ENCODE assay signal across 31 cellular contexts in genomic region chr4:184357164-184357563, GRCh38.
"Had no signal": no experiment of that assay in that cellular context is flagged by ENCODE, and none has a peak within 500 bp of the region (broad histone marks: within the 10 kb centered on the region; RNA-seq: fewer than 3 reads in every experiment).

No MANE protein-coding gene starts in this region.

- ATAC-seq: activated CD4-positive, CD25-positive, alpha-beta regulatory T cell treated with anti-CD3 and anti-CD28 coated beads, Interleukin-2, amount 50 U/mL, for 24 hours; effector memory CD8-positive, alpha-beta T cell; T-helper 17 cell had no signal

- DNase-seq: activated CD4-positive, alpha-beta memory T cell treated with anti-CD3 and anti-CD28 coated beads for 36 hours; activated CD4-positive, alpha-beta T cell treated with anti-CD3 and anti-CD28 coated beads for 48 hours; activated CD8-positive, alpha-beta memory T cell treated with anti-CD3 and anti-CD28 coated beads, Interleukin-2, amount 50 U/mL, for 4 hours; activated effector memory CD4-positive, alpha-beta T cell treated with anti-CD3 and anti-CD28 coated beads, Interleukin-2, amount 50 U/mL, for 16 hours; activated naive CD4-positive, alpha-beta T cell treated with anti-CD3 and anti-CD28 coated beads, Interleukin-2, amount 10 ng/mL, durations not matched to agents 7 days and 5 days; activated naive CD8-positive, alpha-beta T cell treated with anti-CD3 and anti-CD28 coated beads, Interleukin-2, amount 10 ng/mL, durations not matched to agents 7 days and 5 days; activated T-cell treated with anti-CD3 and anti-CD28 coated beads, Interleukin-2, amount 50 U/mL, for 1 hour; dorsolateral prefrontal cortex; effector memory CD8-positive, alpha-beta T cell; head of caudate nucleus; hypothalamus; immature natural killer cell; left lung; nephron progenitor cell; occipital lobe; psoas muscle; sigmoid colon; small intestine; stimulated activated CD4-positive, alpha-beta T cell treated with anti-CD3 and anti-CD28 coated beads, Interleukin-1b, Interleukin-23, amount 100 ng/mL, for 48 hours; stimulated activated naive CD4-positive, alpha-beta T cell; T-helper 17 cell; T1000; testis; transverse colon; WERI-Rb-1 had no signal

- H3K27me3 ChIP-seq: ascending aorta, dorsolateral prefrontal cortex, left lung, sigmoid colon, testis, transverse colon had no signal

- H3K27ac Mint-ChIP-seq: activated CD4-positive, alpha-beta memory T cell treated with anti-CD3 and anti-CD28 coated beads for 36 hours; activated naive CD4-positive, alpha-beta T cell treated with anti-CD3 and anti-CD28 coated beads, Interleukin-2, amount 10 ng/mL, durations not matched to agents 7 days and 5 days; activated naive CD8-positive, alpha-beta T cell treated with anti-CD3 and anti-CD28 coated beads, Interleukin-2, amount 10 ng/mL, durations not matched to agents 7 days and 5 days; activated T-helper 1 cell treated with anti-CD3 and anti-CD28 coated beads, Interleukin-12 subunit alpha, Interleukin-12 subunit beta, Interleukin-2, Interleukin-4 antibody, amounts not matched to agents 30 ng/mL and 10 ng/mL and 1 ng/mL, durations not matched to agents 14 hours and 24 hours and 36 hours; effector memory CD8-positive, alpha-beta T cell; nephron progenitor cell; T-helper 17 cell had no signal

- H3K9ac ChIP-seq: parathyroid adenoma had no signal

- H3K4me3 ChIP-seq: ascending aorta, coronary artery, dorsolateral prefrontal cortex, left lung, psoas muscle, sigmoid colon, testis, transverse colon had no signal

- H3K4me1 ChIP-seq: parathyroid adenoma, testis had no signal

- H3K36me3 Mint-ChIP-seq: activated CD4-positive, alpha-beta memory T cell treated with anti-CD3 and anti-CD28 coated beads for 36 hours; activated naive CD4-positive, alpha-beta T cell treated with anti-CD3 and anti-CD28 coated beads, Interleukin-2, amount 10 ng/mL, durations not matched to agents 7 days and 5 days; brain; immature natural killer cell had no signal

- H3K9me3 Mint-ChIP-seq: activated T-helper 1 cell treated with anti-CD3 and anti-CD28 coated beads, Interleukin-12 subunit alpha, Interleukin-12 subunit beta, Interleukin-2, Interleukin-4 antibody, amounts not matched to agents 30 ng/mL and 10 ng/mL and 1 ng/mL, durations not matched to agents 14 hours and 24 hours and 36 hours; effector memory CD8-positive, alpha-beta T cell; immature natural killer cell; nephron progenitor cell had no signal

- H3K4me3 Mint-ChIP-seq: activated CD4-positive, alpha-beta memory T cell treated with anti-CD3 and anti-CD28 coated beads for 36 hours; activated naive CD4-positive, alpha-beta T cell treated with anti-CD3 and anti-CD28 coated beads, Interleukin-2, amount 10 ng/mL, durations not matched to agents 7 days and 5 days; activated naive CD8-positive, alpha-beta T cell treated with anti-CD3 and anti-CD28 coated beads, Interleukin-2, amount 10 ng/mL, durations not matched to agents 7 days and 5 days; activated T-helper 1 cell treated with anti-CD3 and anti-CD28 coated beads, Interleukin-12 subunit alpha, Interleukin-12 subunit beta, Interleukin-2, Interleukin-4 antibody, amounts not matched to agents 30 ng/mL and 10 ng/mL and 1 ng/mL, durations not matched to agents 14 hours and 24 hours and 36 hours; brain; effector memory CD8-positive, alpha-beta T cell; immature natural killer cell; nephron progenitor cell; T-helper 17 cell had no signal

- H3K9me3 ChIP-seq: ascending aorta, left lung, psoas muscle, sigmoid colon, testis, transverse colon had no signal

- H3K36me3 ChIP-seq: ascending aorta, left lung, sigmoid colon, transverse colon, WERI-Rb-1 had no signal

- H3K27me3 Mint-ChIP-seq: activated CD4-positive, alpha-beta memory T cell treated with anti-CD3 and anti-CD28 coated beads for 36 hours; activated naive CD4-positive, alpha-beta T cell treated with anti-CD3 and anti-CD28 coated beads, Interleukin-2, amount 10 ng/mL, durations not matched to agents 7 days and 5 days; activated naive CD8-positive, alpha-beta T cell treated with anti-CD3 and anti-CD28 coated beads, Interleukin-2, amount 10 ng/mL, durations not matched to agents 7 days and 5 days; effector memory CD8-positive, alpha-beta T cell; T-helper 17 cell had no signal

- H3K27ac ChIP-seq: ascending aorta, parathyroid adenoma, psoas muscle, testis, WERI-Rb-1 had no signal
